ENCODE assay signal across 1 cellular context in genomic region chrX:69613946-69614345, GRCh38.
A peak's percentile ranks its signal among the peaks of the same experiment; 100 is the strongest.
TF ChIP-seq lines count a peak whose summit lies in the region.

No MANE protein-coding gene starts in this region.

TF ChIP-seq in HepG2, 621 proteins besides CTCF, POLR2A, EP300 and RAD21 (continued from another document and continues in another):
- no peak for TF ChIP-seq ZNF704 (CRISPR knock-in tag; IDR thresholded peaks at IDR 0.05; ENCODE audit: borderline replicate concordance)
- TF ChIP-seq MXD1 (CRISPR knock-in tag; IDR thresholded peaks at IDR 0.05): no peak
- TF ChIP-seq STAT6 (CRISPR knock-in tag; IDR thresholded peaks at IDR 0.05; ENCODE audit: borderline replicate concordance): no peak
- TF ChIP-seq CAMTA2 (CRISPR knock-in tag; IDR thresholded peaks at IDR 0.05; ENCODE audit: borderline replicate concordance): no peak
- no peak for TF ChIP-seq DNMT1 (CRISPR knock-in tag; IDR thresholded peaks at IDR 0.05)
- TF ChIP-seq ZNF557 (CRISPR knock-in tag; IDR thresholded peaks at IDR 0.05): no peak
- no peak for TF ChIP-seq SNAPC5 (CRISPR knock-in tag; IDR thresholded peaks at IDR 0.05; ENCODE audit: borderline replicate concordance)
- TF ChIP-seq SKI (IDR thresholded peaks at IDR 0.05; ENCODE audit: partially characterized antibody): peak; percentile 34
- no peak for TF ChIP-seq ZNF317 (CRISPR knock-in tag; IDR thresholded peaks at IDR 0.05)
- TF ChIP-seq E2F1 (CRISPR knock-in tag; IDR thresholded peaks at IDR 0.05): no peak
- no peak for TF ChIP-seq SMYD3 (CRISPR knock-in tag; IDR thresholded peaks at IDR 0.05)
- no peak for TF ChIP-seq XBP1 (CRISPR knock-in tag; IDR thresholded peaks at IDR 0.05)
- TF ChIP-seq DZIP1 (CRISPR knock-in tag; IDR thresholded peaks at IDR 0.05): no peak
- no peak for TF ChIP-seq KDM6A (CRISPR knock-in tag; IDR thresholded peaks at IDR 0.05; ENCODE audit: low read depth)
- TF ChIP-seq ZNF337 (CRISPR knock-in tag; IDR thresholded peaks at IDR 0.05; ENCODE audit: borderline replicate concordance, low read depth): no peak
- peak; percentile 27; the same call in 1 of the 2 replicates for TF ChIP-seq MED1 (CRISPR knock-in tag; IDR thresholded peaks at IDR 0.05)
- peak; percentile 22; the same call in 1 of the 2 replicates for TF ChIP-seq PRDM10 (CRISPR knock-in tag; IDR thresholded peaks at IDR 0.05; ENCODE audit: low read depth)
- TF ChIP-seq RARA (CRISPR knock-in tag; IDR thresholded peaks at IDR 0.05): peak; percentile 57
- TF ChIP-seq ZNF577 (CRISPR knock-in tag; IDR thresholded peaks at IDR 0.05; ENCODE audit: borderline replicate concordance, low read depth): no peak
- TF ChIP-seq TAF15 (IDR thresholded peaks at IDR 0.05; ENCODE audit: low read depth, low read length, poor library complexity, severe bottlenecking): no peak
- TF ChIP-seq SIX4 (CRISPR knock-in tag; IDR thresholded peaks at IDR 0.05): no peak
- TF ChIP-seq TRAFD1 (CRISPR knock-in tag; IDR thresholded peaks at IDR 0.05; ENCODE audit: borderline replicate concordance): no peak
- no peak for TF ChIP-seq NR2C2 (CRISPR knock-in tag; IDR thresholded peaks at IDR 0.05; ENCODE audit: borderline replicate concordance)
- TF ChIP-seq PRDM15 (CRISPR knock-in tag; IDR thresholded peaks at IDR 0.05): no peak
- no peak for TF ChIP-seq ZNF614 (CRISPR knock-in tag; IDR thresholded peaks at IDR 0.05; ENCODE audit: borderline replicate concordance)
- TF ChIP-seq SAP130 (CRISPR knock-in tag; IDR thresholded peaks at IDR 0.05; ENCODE audit: low read depth): peak; percentile 58
- no peak for TF ChIP-seq PCBP1 (IDR thresholded peaks at IDR 0.05; ENCODE audit: borderline replicate concordance, low read depth, low read length)
- TF ChIP-seq SNAI1 (CRISPR knock-in tag; IDR thresholded peaks at IDR 0.05; ENCODE audit: borderline replicate concordance): no peak
- TF ChIP-seq ZNF24 (IDR thresholded peaks at IDR 0.05): no peak
- TF ChIP-seq UBTF (CRISPR knock-in tag; IDR thresholded peaks at IDR 0.05): no peak
- no peak for TF ChIP-seq BRF2 (CRISPR knock-in tag; IDR thresholded peaks at IDR 0.05)
- no peak for TF ChIP-seq KAT7 (CRISPR knock-in tag; IDR thresholded peaks at IDR 0.05; ENCODE audit: borderline replicate concordance)
- TF ChIP-seq JUNB (CRISPR knock-in tag; IDR thresholded peaks at IDR 0.05; ENCODE audit: borderline replicate concordance): no peak
